Comparison of ENCODE assay signal across 22 cellular contexts in genomic region chr6:136252441-136252840, GRCh38. TPM values are rescaled to one million over a fixed set of nuclear protein-coding genes. Genes with fewer than 3 reads are reported as not detected.
DNase-seq lines count a peak whose midpoint lies in the region; ATAC-seq and TF ChIP-seq lines count a peak whose summit lies in the region.
"Had no signal": no experiment of that assay in that cellular context is flagged by ENCODE, and none has a peak within 500 bp of the region (broad histone marks: within the 10 kb centered on the region; RNA-seq: fewer than 3 reads in every experiment).

No MANE protein-coding gene starts in this region.

- no peaks in the 10 kb centered on the region; the same call in 1 of the 2 replicates for H3K36me3 ChIP-seq in IMR-90 (ENCODE audit: control insufficient read depth, insufficient read depth, low read length)
- H3K36me3 ChIP-seq in transverse colon = peaks cover 0 to 16% (median 2%) of the 10 kb centered on the region in 4 donors

- H3K4me3 ChIP-seq in IMR-90 (ENCODE audit: insufficient read depth, low read depth, low read length) (no peak overlapping the region), transverse colon (no peak overlapping the region)
- H3K4me3 ChIP-seq: BLaER1, esophagus squamous epithelium, heart left ventricle, lung, SK-N-MC, upper lobe of left lung had no signal

- peak; percentile 22; the same call in 1 of the 2 replicates for TF ChIP-seq POLR2A in IMR-90 (IDR thresholded peaks at IDR 0.05; ENCODE audit: low read depth, low read length)
- TF ChIP-seq POLR2A in transverse colon (IDR thresholded peaks at IDR 0.05) = no peak

- TF ChIP-seq EP300 in transverse colon (IDR thresholded peaks at IDR 0.05; ENCODE audit: low read depth) = no peak

- H2BK5ac ChIP-seq in IMR-90 (ENCODE audit: low read depth, low read length, poor library complexity, severe bottlenecking) = no peak overlapping the region

- no peaks in the 10 kb centered on the region for H4K20me1 ChIP-seq in IMR-90 (ENCODE audit: insufficient read depth, low read length)

- no peak overlapping the region for H2AK5ac ChIP-seq in IMR-90 (ENCODE audit: low read depth, low read length)

- no peak overlapping the region for H2AK9ac ChIP-seq in IMR-90 (replicated peaks; ENCODE audit: low read depth, low read length, poor library complexity)

- DNase-seq in activated naive CD4-positive, alpha-beta T cell treated with anti-CD3 and anti-CD28 coated beads for 36 hours = no peak
- no peak for DNase-seq in activated naive CD4-positive, alpha-beta T cell treated with anti-CD3 and anti-CD28 coated beads, Interleukin-2, amount 10 ng/mL, durations not matched to agents 7 days and 5 days
- DNase-seq in IMR-90 = no peak
- DNase-seq in activated CD4-positive, alpha-beta memory T cell treated with anti-CD3 and anti-CD28 coated beads, Interleukin-2, amount 10 ng/mL, durations not matched to agents 7 days and 5 days = no peak
- DNase-seq in neural crest cell (ENCODE audit: low read depth, low spot score) = no peak
- no peak for DNase-seq in dermis blood vessel endothelial cell
- DNase-seq in transverse colon = no peak
- DNase-seq: amygdala, brain microvascular endothelial cell, COR-L47, esophagus squamous epithelium, foreskin keratinocyte, GOT3, heart left ventricle, NCI-H2107, small intestine, upper lobe of left lung had no signal

- peak overlapping the region; percentile 10 for H3K27ac Mint-ChIP-seq in activated naive CD4-positive, alpha-beta T cell treated with anti-CD3 and anti-CD28 coated beads for 36 hours
- H3K27ac Mint-ChIP-seq in activated naive CD4-positive, alpha-beta T cell treated with anti-CD3 and anti-CD28 coated beads, Interleukin-2, amount 10 ng/mL, durations not matched to agents 7 days and 5 days = no peak overlapping the region
- peak overlapping the region; percentile 21 for H3K27ac Mint-ChIP-seq in activated CD4-positive, alpha-beta memory T cell treated with anti-CD3 and anti-CD28 coated beads, Interleukin-2, amount 10 ng/mL, durations not matched to agents 7 days and 5 days
- H3K27ac Mint-ChIP-seq in neural crest cell (ENCODE audit: unreplicated experiment) = no peak overlapping the region
- H3K27ac Mint-ChIP-seq: T-helper 1 cell treated with Interleukin-12 subunit alpha and Interleukin-12 subunit beta and Interleukin-4 antibody, amounts not matched to agents 30 μg/mL and 1 μg/mL, for 36 hours had no signal

- no peak overlapping the region for H3K56ac ChIP-seq in IMR-90 (ENCODE audit: extremely low read depth, insufficient read depth, low read length)

- no peak overlapping the region for H3K9ac ChIP-seq in IMR-90 (ENCODE audit: low read depth, low read length)
- H3K9ac ChIP-seq: BLaER1 had no signal

- CTCF ChIA-PET in activated naive CD4-positive, alpha-beta T cell treated with anti-CD3 and anti-CD28 coated beads for 36 hours (lab: Charles Lee) = interaction anchor here (0.7 to 1.6 kb wide), 2 partner anchors 25 to 26 kb away, joined by 3 read pairs; no protein-coding TSS in a partner anchor
- CTCF ChIA-PET in activated naive CD4-positive, alpha-beta T cell treated with anti-CD3 and anti-CD28 coated beads, Interleukin-2, amount 10 ng/mL, durations not matched to agents 7 days and 5 days (lab: Charles Lee) = no interaction called here
- CTCF ChIA-PET in IMR-90 (lab: Yijun Ruan, JAX) = no interaction called here
- CTCF ChIA-PET in activated CD4-positive, alpha-beta memory T cell treated with anti-CD3 and anti-CD28 coated beads, Interleukin-2, amount 10 ng/mL, durations not matched to agents 7 days and 5 days (lab: Charles Lee) = interaction anchor here (1.0 to 6.6 kb wide), 3 partner anchors 36 to 65 kb away, joined by 3 to 39 read pairs (median 3); partner anchors contain the start of gene BCLAF1

- intact Hi-C loops in activated naive CD4-positive, alpha-beta T cell treated with anti-CD3 and anti-CD28 coated beads for 36 hours (cut with micrococcal nuclease) = no loop called here
- intact Hi-C loops in IMR-90 (cut with micrococcal nuclease) (loop anchor here (5.0 kb wide), 1 partner anchor 295 kb away; no protein-coding TSS in a partner anchor), transverse colon (cut with DNase I; ENCODE audit: low total_unique reads) (no loop called here)

- H3K4me3 Mint-ChIP-seq in activated naive CD4-positive, alpha-beta T cell treated with anti-CD3 and anti-CD28 coated beads for 36 hours = no peak overlapping the region
- H3K4me3 Mint-ChIP-seq in activated naive CD4-positive, alpha-beta T cell treated with anti-CD3 and anti-CD28 coated beads, Interleukin-2, amount 10 ng/mL, durations not matched to agents 7 days and 5 days = no peak overlapping the region
- H3K4me3 Mint-ChIP-seq in activated CD4-positive, alpha-beta memory T cell treated with anti-CD3 and anti-CD28 coated beads, Interleukin-2, amount 10 ng/mL, durations not matched to agents 7 days and 5 days = no peak overlapping the region
- peak overlapping the region; percentile 53 for H3K4me3 Mint-ChIP-seq in neural crest cell

- H3K9me3 ChIP-seq in IMR-90 (ENCODE audit: control insufficient read depth, insufficient read depth, low read length) = no peaks in the 10 kb centered on the region
- H3K9me3 ChIP-seq in transverse colon = no peaks in the 10 kb centered on the region
- H3K9me3 ChIP-seq: BLaER1, esophagus squamous epithelium, heart left ventricle, upper lobe of left lung had no signal

- H3K27me3 ChIP-seq in IMR-90 (ENCODE audit: control insufficient read depth, insufficient read depth, low read length) (no peaks in the 10 kb centered on the region), transverse colon (no peaks in the 10 kb centered on the region)
- H3K27me3 ChIP-seq: BLaER1, brain microvascular endothelial cell, esophagus squamous epithelium, foreskin keratinocyte, heart left ventricle, upper lobe of left lung had no signal

- peaks cover 25% of the 10 kb centered on the region for H3K36me3 Mint-ChIP-seq in activated naive CD4-positive, alpha-beta T cell treated with anti-CD3 and anti-CD28 coated beads for 36 hours (ENCODE audit: low read depth)
- peaks cover 33% of the 10 kb centered on the region for H3K36me3 Mint-ChIP-seq in activated naive CD4-positive, alpha-beta T cell treated with anti-CD3 and anti-CD28 coated beads, Interleukin-2, amount 10 ng/mL, durations not matched to agents 7 days and 5 days
- peaks cover 30% of the 10 kb centered on the region for H3K36me3 Mint-ChIP-seq in activated CD4-positive, alpha-beta memory T cell treated with anti-CD3 and anti-CD28 coated beads, Interleukin-2, amount 10 ng/mL, durations not matched to agents 7 days and 5 days (ENCODE audit: low read depth)
- no peaks in the 10 kb centered on the region for H3K36me3 Mint-ChIP-seq in neural crest cell (ENCODE audit: low read depth)

- TF ChIP-seq CTCF in IMR-90 (conservative IDR thresholded peaks at IDR 0.05; ENCODE audit: low read depth, low read length) = no peak
- no peak for TF ChIP-seq CTCF in neural crest cell (conservative IDR thresholded peaks at IDR 0.05)
- no peak for TF ChIP-seq CTCF in transverse colon (IDR thresholded peaks at IDR 0.05)

- ATAC-seq in IMR-90 (ENCODE audit: low read depth) = no peak
- ATAC-seq: activated naive CD4-positive, alpha-beta T cell treated with anti-CD3 and anti-CD28 coated beads, Interleukin-2, amount 50 U/mL, for 72 hours; foreskin keratinocyte; heart left ventricle had no signal

- no peaks in the 10 kb centered on the region for H3K27me3 Mint-ChIP-seq in activated naive CD4-positive, alpha-beta T cell treated with anti-CD3 and anti-CD28 coated beads for 36 hours (ENCODE audit: low read depth)
- H3K27me3 Mint-ChIP-seq in activated naive CD4-positive, alpha-beta T cell treated with anti-CD3 and anti-CD28 coated beads, Interleukin-2, amount 10 ng/mL, durations not matched to agents 7 days and 5 days = peaks cover 5% of the 10 kb centered on the region
- no peaks in the 10 kb centered on the region for H3K27me3 Mint-ChIP-seq in activated CD4-positive, alpha-beta memory T cell treated with anti-CD3 and anti-CD28 coated beads, Interleukin-2, amount 10 ng/mL, durations not matched to agents 7 days and 5 days
- peaks cover 15% of the 10 kb centered on the region for H3K27me3 Mint-ChIP-seq in neural crest cell (ENCODE audit: low read depth)

- BruUV-seq in IMR-90 (replicated peaks; lab: Mats Ljungman, UMichigan) = no TSS peak

- H3K79me1 ChIP-seq in IMR-90 (ENCODE audit: low read depth in 1 of 2, low read length in 2 of 2) = peaks cover 0 to 8% of the 10 kb centered on the region in 2 experiments; a peak in 2 of 4 replicates

- H4K5ac ChIP-seq in IMR-90 (ENCODE audit: low read depth, low read length) = no peak overlapping the region

- H3K9me1 ChIP-seq in IMR-90 (ENCODE audit: insufficient read depth, low read length) = no peaks in the 10 kb centered on the region

- no peak overlapping the region for H3K18ac ChIP-seq in IMR-90 (ENCODE audit: low read depth, low read length)

- H4K8ac ChIP-seq in IMR-90 (ENCODE audit: low read depth in 2 of 2, low read length in 2 of 2) = no peak overlapping the region

- POLR2A ChIA-PET in IMR-90 (lab: Charles Lee; ENCODE audit: unreplicated experiment) = no interaction called here
- POLR2A ChIA-PET in activated CD4-positive, alpha-beta memory T cell treated with anti-CD3 and anti-CD28 coated beads, Interleukin-2, amount 10 ng/mL, durations not matched to agents 7 days and 5 days (lab: Charles Lee) = interaction anchor here (1.1 to 11.5 kb wide), 3 partner anchors 14 to 37 kb away, joined by 6 to 299 read pairs (median 9); partner anchors contain the start of gene BCLAF1

- H3K4me1 ChIP-seq in IMR-90 (ENCODE audit: control insufficient read depth, insufficient read depth, low read length) (no peaks in the 10 kb centered on the region), transverse colon (peaks cover 11 to 22% (median 14%) of the 10 kb centered on the region in 4 donors)

- H2BK20ac ChIP-seq in IMR-90 (ENCODE audit: low read depth, low read length) = no peak overlapping the region

- in situ Hi-C loops in IMR-90 (cut with MboI; ENCODE audit: low sequenced_read_pairs) = no loop called here
- in situ Hi-C loops in transverse colon (cut with MboI; ENCODE audit: low pct_ligation_motif_present in 1 of 4, low pct_unique_long_range_greater_than_20kb in 1 of 4, low sequenced_read_pairs in 3 of 4) = no loop called here

- dilution Hi-C loops in IMR-90 (cut with HindIII; ENCODE audit: low sequenced_read_pairs, unreplicated experiment) = no loop called here

- no peak overlapping the region for H2BK15ac ChIP-seq in IMR-90 (ENCODE audit: low read depth, low read length)

- no peak overlapping the region for H2BK120ac ChIP-seq in IMR-90 (ENCODE audit: low read depth, low read length)

- H3K14ac ChIP-seq in IMR-90 (replicated peaks; ENCODE audit: low read depth, low read length) = no peak overlapping the region

- H3K4me2 ChIP-seq in IMR-90 (ENCODE audit: low read depth, low read length) = no peak overlapping the region
- H3K4me2 ChIP-seq: BLaER1 had no signal

- peaks cover 45% of the 10 kb centered on the region for H3K4me1 Mint-ChIP-seq in activated naive CD4-positive, alpha-beta T cell treated with anti-CD3 and anti-CD28 coated beads for 36 hours (ENCODE audit: low read depth)
- peaks cover 52% of the 10 kb centered on the region for H3K4me1 Mint-ChIP-seq in activated naive CD4-positive, alpha-beta T cell treated with anti-CD3 and anti-CD28 coated beads, Interleukin-2, amount 10 ng/mL, durations not matched to agents 7 days and 5 days
- H3K4me1 Mint-ChIP-seq in activated CD4-positive, alpha-beta memory T cell treated with anti-CD3 and anti-CD28 coated beads, Interleukin-2, amount 10 ng/mL, durations not matched to agents 7 days and 5 days = peaks cover 73% of the 10 kb centered on the region
- H3K4me1 Mint-ChIP-seq in neural crest cell = peaks cover 27% of the 10 kb centered on the region

- no peak overlapping the region for H4K91ac ChIP-seq in IMR-90 (ENCODE audit: insufficient read depth, low read depth, low read length)

- H3K9me3 Mint-ChIP-seq in activated naive CD4-positive, alpha-beta T cell treated with anti-CD3 and anti-CD28 coated beads for 36 hours = no peaks in the 10 kb centered on the region
- no peaks in the 10 kb centered on the region for H3K9me3 Mint-ChIP-seq in activated naive CD4-positive, alpha-beta T cell treated with anti-CD3 and anti-CD28 coated beads, Interleukin-2, amount 10 ng/mL, durations not matched to agents 7 days and 5 days
- H3K9me3 Mint-ChIP-seq in activated CD4-positive, alpha-beta memory T cell treated with anti-CD3 and anti-CD28 coated beads, Interleukin-2, amount 10 ng/mL, durations not matched to agents 7 days and 5 days = no peaks in the 10 kb centered on the region
- H3K9me3 Mint-ChIP-seq in neural crest cell = no peaks in the 10 kb centered on the region
- H3K9me3 Mint-ChIP-seq: activated naive CD4-positive, alpha-beta T cell treated with anti-CD3 and anti-CD28 coated beads, Interleukin-2, amount 50 U/mL, for 72 hours; T-helper 1 cell treated with Interleukin-12 subunit alpha and Interleukin-12 subunit beta and Interleukin-4 antibody, amounts not matched to agents 30 μg/mL and 1 μg/mL, for 36 hours had no signal

- H3K4ac ChIP-seq in IMR-90 (ENCODE audit: low read depth, low read length) = no peak overlapping the region

- no peak overlapping the region for H3K23ac ChIP-seq in IMR-90 (ENCODE audit: low read depth, low read length)

- WGBS in IMR-90 (ENCODE audit: extremely low coverage in 2 of 2, insufficient read length in 1 of 2), 2 experiments = no CpG with 5 or more reads among the region's 2 CpGs
- 35 to 58% methylated on average over 2 of the region's 2 CpGs for WGBS in transverse colon (ENCODE audit: low coverage in 1 of 2), 2 donors

- no peak overlapping the region for H2AFZ ChIP-seq in IMR-90 (replicated peaks; ENCODE audit: low read length, poor library complexity)

- no peak for TF ChIP-seq RAD21 in IMR-90 (IDR thresholded peaks at IDR 0.05; ENCODE audit: low read length)

- H3K27ac ChIP-seq in IMR-90 (ENCODE audit: insufficient read depth, low read length) (no peak overlapping the region), transverse colon (no peak overlapping the region)
- H3K27ac ChIP-seq: BLaER1, brain microvascular endothelial cell, esophagus squamous epithelium, foreskin keratinocyte, heart left ventricle, SK-N-MC, upper lobe of left lung had no signal

RNA-seq across cellular contexts. Expression of gene MTFR2, which starts 2.3 kb away (rescaled TPM):
- total RNA-seq in activated naive CD4-positive, alpha-beta T cell treated with anti-CD3 and anti-CD28 coated beads for 36 hours = 10 to 100 TPM; 19.2 to 22.1 TPM
- total RNA-seq in IMR-90 (2012; rRNA removed) (0.72 and 1.9 TPM in 2 replicates), neural crest cell (5.7 and 6.7 TPM in 2 replicates), dermis blood vessel endothelial cell (1.2 and 3.4 TPM in 2 replicates), transverse colon (1 to 10 TPM in 2 of 4 donors, under 1 TPM in 1, not detected in 1; 0.68 to 5.8 (median 1.4) TPM)
- polyA plus RNA-seq in IMR-90 (2012; rRNA removed) = 6.0 and 7.2 TPM in 2 replicates
- 2.5 and 6.4 TPM in 2 replicates for polyA plus RNA-seq in IMR-90 (2012; cell fraction: cytosol; rRNA removed)
- polyA plus RNA-seq in IMR-90 (2012; cell fraction: nucleus; rRNA removed; ENCODE audit: low replicate concordance) = 1.6 and 4.7 TPM in 2 replicates
- total RNA-seq in activated CD4-positive, alpha-beta memory T cell treated with anti-CD3 and anti-CD28 coated beads, Interleukin-2, amount 10 ng/mL, durations not matched to agents 7 days and 5 days = 10 to 100 TPM; 20.4 to 21.4 TPM

RNA-seq across cellular contexts. Expression of gene BCLAF1, which starts 37.2 kb away (rescaled TPM):
- total RNA-seq in activated naive CD4-positive, alpha-beta T cell treated with anti-CD3 and anti-CD28 coated beads for 36 hours = 100 to 1,000 TPM; 108 to 117 TPM
- total RNA-seq in IMR-90 (2012; rRNA removed) (141 and 142 TPM in 2 replicates), neural crest cell (253 and 266 TPM in 2 replicates), dermis blood vessel endothelial cell (108 and 189 TPM in 2 replicates), transverse colon (100 to 1,000 TPM in 3 of 4 donors, 10 to 100 TPM in 1; 88.7 to 495 (median 174) TPM)
- polyA plus RNA-seq in IMR-90 (2012; rRNA removed) = 33.4 and 34.0 TPM in 2 replicates
- polyA plus RNA-seq in IMR-90 (2012; cell fraction: cytosol; rRNA removed) = 4.1 and 5.6 TPM in 2 replicates
- 4.8 and 57.8 TPM in 2 replicates for polyA plus RNA-seq in IMR-90 (2012; cell fraction: nucleus; rRNA removed; ENCODE audit: low replicate concordance)
- 100 to 1,000 TPM; 128 to 132 TPM for total RNA-seq in activated CD4-positive, alpha-beta memory T cell treated with anti-CD3 and anti-CD28 coated beads, Interleukin-2, amount 10 ng/mL, durations not matched to agents 7 days and 5 days

Comparison
In these comparisons a context has a peak if more than half of its experiments do, and no peak if none do; other contexts are left out.
1. H3K27ac Mint-ChIP-seq: peak in activated naive CD4-positive, alpha-beta T cell treated with anti-CD3 and anti-CD28 coated beads for 36 hours (single experiment) and activated CD4-positive, alpha-beta memory T cell treated with anti-CD3 and anti-CD28 coated beads, Interleukin-2, amount 10 ng/mL, durations not matched to agents 7 days and 5 days (single experiment); none in activated naive CD4-positive, alpha-beta T cell treated with anti-CD3 and anti-CD28 coated beads, Interleukin-2, amount 10 ng/mL, durations not matched to agents 7 days and 5 days (single experiment) and neural crest cell (single experiment).
2. CTCF ChIA-PET loops: an anchor here in activated naive CD4-positive, alpha-beta T cell treated with anti-CD3 and anti-CD28 coated beads for 36 hours (0.7 to 1.6 kb wide) and activated CD4-positive, alpha-beta memory T cell treated with anti-CD3 and anti-CD28 coated beads, Interleukin-2, amount 10 ng/mL, durations not matched to agents 7 days and 5 days (1.0 to 6.6 kb wide); none called in activated naive CD4-positive, alpha-beta T cell treated with anti-CD3 and anti-CD28 coated beads, Interleukin-2, amount 10 ng/mL, durations not matched to agents 7 days and 5 days and IMR-90.